In genomic region chr9:21334969-21335632, GRCh38 we compare ENCODE assay signal across 8 cellular contexts. TPM values are rescaled to one million over a fixed set of nuclear protein-coding genes. Genes with fewer than 3 reads are reported as not detected.
DNase-seq lines count a peak whose midpoint lies in the region; ATAC-seq, FAIRE-seq and TF ChIP-seq lines count a peak whose summit lies in the region.

A gene with protein sequence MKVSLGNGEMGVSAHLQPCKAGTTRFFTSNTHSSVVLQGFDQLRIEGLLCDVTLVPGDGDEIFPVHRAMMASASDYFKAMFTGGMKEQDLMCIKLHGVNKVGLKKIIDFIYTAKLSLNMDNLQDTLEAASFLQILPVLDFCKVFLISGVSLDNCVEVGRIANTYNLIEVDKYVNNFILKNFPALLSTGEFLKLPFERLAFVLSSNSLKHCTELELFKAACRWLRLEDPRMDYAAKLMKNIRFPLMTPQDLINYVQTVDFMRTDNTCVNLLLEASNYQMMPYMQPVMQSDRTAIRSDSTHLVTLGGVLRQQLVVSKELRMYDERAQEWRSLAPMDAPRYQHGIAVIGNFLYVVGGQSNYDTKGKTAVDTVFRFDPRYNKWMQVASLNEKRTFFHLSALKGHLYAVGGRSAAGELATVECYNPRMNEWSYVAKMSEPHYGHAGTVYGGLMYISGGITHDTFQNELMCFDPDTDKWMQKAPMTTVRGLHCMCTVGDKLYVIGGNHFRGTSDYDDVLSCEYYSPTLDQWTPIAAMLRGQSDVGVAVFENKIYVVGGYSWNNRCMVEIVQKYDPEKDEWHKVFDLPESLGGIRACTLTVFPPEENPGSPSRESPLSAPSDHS (minus strand): TSS chr9:21335404. CDS start chr9:21334859, 545 bp downstream.

- H3K36me3 ChIP-seq in HUES64 (ENCODE audit: insufficient read depth, low read length) = peaks cover 21% of the 10 kb centered on the region
- H3K36me3 ChIP-seq in PC-3 (ENCODE audit: low read depth, low read length) = 0 out of 2 replicates have a peak, but pooled peaks cover 3% of the 10 kb centered on the region

- H3K36me3 Mint-ChIP-seq in activated T-helper 17 cell treated with anti-CD3 and anti-CD28 coated beads, Interleukin-2, amount 50 U/mL, for 72 hours (ENCODE audit: low read depth) = peaks cover 48% of the 10 kb centered on the region
- H3K36me3 Mint-ChIP-seq in natural killer cell treated with Interleukin-12 subunit alpha and Interleukin-12 subunit beta and Interleukin-15 and Interleukin-18, amount 100 ng/mL, for 72 hours = peaks cover 16% of the 10 kb centered on the region

- DNase-seq in D721Med (ENCODE audit: insufficient read length, low spot score) (peak; percentile 78), PC-3 (peak; percentile 81), fibroblast of pulmonary artery (ENCODE audit: low read depth) (peak; percentile 95)
- DNase-seq in natural killer cell treated with Interleukin-12 subunit alpha and Interleukin-12 subunit beta and Interleukin-15 and Interleukin-18, amount 100 ng/mL, for 72 hours (ENCODE audit: low spot score) = peak; percentile 93
- peak; percentile 87 for DNase-seq in stimulated activated naive CD4-positive, alpha-beta T cell treated with Interleukin-2 at 50 U/mL for 16 hours (lab: John Stamatoyannopoulos, UW)

- H3K27ac ChIP-seq in HUES64 (ENCODE audit: low read depth, low read length) = peak within 1 kb of the TSS; percentile 82
- peak within 1 kb of the TSS; percentile 89 for H3K27ac ChIP-seq in PC-3 (ENCODE audit: low read length)

- H3K9me3 Mint-ChIP-seq in activated T-helper 17 cell treated with anti-CD3 and anti-CD28 coated beads, Interleukin-2, amount 50 U/mL, for 72 hours = no peaks in the 10 kb centered on the region
- H3K9me3 Mint-ChIP-seq in natural killer cell treated with Interleukin-12 subunit alpha and Interleukin-12 subunit beta and Interleukin-15 and Interleukin-18, amount 100 ng/mL, for 72 hours = no peaks in the 10 kb centered on the region

- POLR2A ChIA-PET in PC-3 (lab: Charles Lee; ENCODE audit: unreplicated experiment) = interaction anchor here (0.5 kb wide), 2 partner anchors 119 to 461 kb away, joined by 3 read pairs; no protein-coding TSS in a partner anchor

- intact Hi-C loops in PC-3 (cut with micrococcal nuclease) = no loop called here

- no peaks in the 10 kb centered on the region for H3K27me3 ChIP-seq in HUES64 (ENCODE audit: insufficient read depth, low read length)
- no peaks in the 10 kb centered on the region for H3K27me3 ChIP-seq in PC-3 (ENCODE audit: low read length)

- no peaks in the 10 kb centered on the region for H3F3A ChIP-seq in PC-3 (ENCODE audit: low read length, unreplicated experiment)

- peak within 1 kb of the TSS; percentile 94 for H3K27ac Mint-ChIP-seq in activated T-helper 17 cell treated with anti-CD3 and anti-CD28 coated beads, Interleukin-2, amount 50 U/mL, for 72 hours
- H3K27ac Mint-ChIP-seq in natural killer cell treated with Interleukin-12 subunit alpha and Interleukin-12 subunit beta and Interleukin-15 and Interleukin-18, amount 100 ng/mL, for 72 hours = peak within 1 kb of the TSS; percentile 88 to 91

- no peak for TF ChIP-seq CTCF in D721Med (IDR thresholded peaks at IDR 0.05; ENCODE audit: insufficient read depth, missing control alignments)
- TF ChIP-seq CTCF in PC-3 (conservative IDR thresholded peaks at IDR 0.05; ENCODE audit: low read depth, low read length) = no peak
- TF ChIP-seq CTCF in fibroblast of pulmonary artery (IDR thresholded peaks at IDR 0.05; ENCODE audit: low read length, missing control alignments) = no peak

- H4K20me1 ChIP-seq in PC-3 (ENCODE audit: low read length) = peaks cover 29% of the 10 kb centered on the region; the same call in 1 of the 2 replicates

- TSS peak; percentile 48 for BruUV-seq in PC-3 (replicated peaks; lab: Mats Ljungman, UMichigan)

- H3K9ac ChIP-seq in HUES64 (ENCODE audit: low read depth, low read length) (peak within 1 kb of the TSS; percentile 97), PC-3 (ENCODE audit: low read length) (peak within 1 kb of the TSS; percentile 99)

- no peaks in the 10 kb centered on the region for H3K9me2 ChIP-seq in PC-3 (replicated peaks; ENCODE audit: low read length)

- H3K27me3 Mint-ChIP-seq in activated T-helper 17 cell treated with anti-CD3 and anti-CD28 coated beads, Interleukin-2, amount 50 U/mL, for 72 hours = peaks cover 4% of the 10 kb centered on the region
- H3K27me3 Mint-ChIP-seq in natural killer cell treated with Interleukin-12 subunit alpha and Interleukin-12 subunit beta and Interleukin-15 and Interleukin-18, amount 100 ng/mL, for 72 hours = peaks cover 4 to 16% of the 10 kb centered on the region in 2 donors

- H3K4me1 ChIP-seq in HUES64 (ENCODE audit: insufficient read depth, low read length) (peaks cover 12% of the 10 kb centered on the region; the same call in 1 of the 2 replicates), PC-3 (ENCODE audit: insufficient read depth, low read length) (peaks cover 42% of the 10 kb centered on the region)

- H3K4me1 Mint-ChIP-seq in activated T-helper 17 cell treated with anti-CD3 and anti-CD28 coated beads, Interleukin-2, amount 50 U/mL, for 72 hours = peaks cover 33% of the 10 kb centered on the region
- peaks cover 31 to 49% of the 10 kb centered on the region in 2 donors for H3K4me1 Mint-ChIP-seq in natural killer cell treated with Interleukin-12 subunit alpha and Interleukin-12 subunit beta and Interleukin-15 and Interleukin-18, amount 100 ng/mL, for 72 hours (ENCODE audit: low read depth in 2 of 2)

- CTCF ChIA-PET in PC-3 (lab: Charles Lee) = interaction anchor here (1.0 kb wide), 1 partner anchor 61 kb away, joined by 3 read pairs; no protein-coding TSS in a partner anchor

- H3K9me3 ChIP-seq in HUES64 (ENCODE audit: insufficient read depth, low read depth, low read length) = no peaks in the 10 kb centered on the region
- no peaks in the 10 kb centered on the region for H3K9me3 ChIP-seq in PC-3 (ENCODE audit: low read length)

- peak within 1 kb of the TSS; percentile 94 for H2AFZ ChIP-seq in PC-3 (ENCODE audit: low read length)

- ATAC-seq in GM21447 (IDR thresholded peaks at IDR 0.05; ENCODE audit: unreplicated experiment) = peak; percentile 89
- ATAC-seq in PC-3 = peak; percentile 91
- ATAC-seq in activated T-helper 17 cell treated with anti-CD3 and anti-CD28 coated beads, Interleukin-2, amount 50 U/mL, for 72 hours (replicated peaks) = peak; percentile 91
- ATAC-seq in natural killer cell treated with Interleukin-12 subunit alpha and Interleukin-12 subunit beta and Interleukin-15 and Interleukin-18, amount 100 ng/mL, for 72 hours = peak; percentile 97 to 98

- H3K79me2 ChIP-seq in PC-3 (ENCODE audit: low read length) = peaks cover 50% of the 10 kb centered on the region

- WGBS in HUES64 = under 1% methylated on average over 46 of the region's 46 CpGs

- peak within 1 kb of the TSS; percentile 84 for H3K4me2 ChIP-seq in PC-3 (ENCODE audit: low read length)

- FAIRE-seq in D721Med (lab: Jason Lieb, UNC) = no peak

- H3K4me3 ChIP-seq in HUES64 (ENCODE audit: low read length) (peak within 1 kb of the TSS; percentile 96), PC-3 (ENCODE audit: low read length) (peak within 1 kb of the TSS; percentile 76), fibroblast of pulmonary artery (replicated peaks; ENCODE audit: low read depth, low read length) (peak within 1 kb of the TSS; percentile 81)

- H3K4me3 Mint-ChIP-seq in activated T-helper 17 cell treated with anti-CD3 and anti-CD28 coated beads, Interleukin-2, amount 50 U/mL, for 72 hours = peak within 1 kb of the TSS; percentile 97
- peak within 1 kb of the TSS; percentile 94 for H3K4me3 Mint-ChIP-seq in natural killer cell treated with Interleukin-12 subunit alpha and Interleukin-12 subunit beta and Interleukin-15 and Interleukin-18, amount 100 ng/mL, for 72 hours

RNA-seq across cellular contexts. Expression of the gene that starts here (rescaled TPM):
- polyA plus RNA-seq in HUES64 (2013, experiment 1 of 2) = 14.4 TPM
- 16.5 TPM for polyA plus RNA-seq in HUES64 (2013, experiment 2 of 2)
- 7.5 and 11.2 TPM in 2 replicates for total RNA-seq in PC-3 (2014; rRNA removed)
- total RNA-seq in activated T-helper 17 cell treated with anti-CD3 and anti-CD28 coated beads, Interleukin-2, amount 50 U/mL, for 72 hours = 10 to 100 TPM; 10.5 to 13.7 TPM
- 10 to 100 TPM; 13.3 to 16.6 TPM for total RNA-seq in natural killer cell treated with Interleukin-12 subunit alpha and Interleukin-12 subunit beta and Interleukin-15 and Interleukin-18, amount 100 ng/mL, for 72 hours

Comparison
In these comparisons a context has a peak if more than half of its experiments do, and no peak if none do; other contexts are left out.
1. Peak in every context shown above with its lines: DNase-seq, ATAC-seq, H3K4me3 ChIP-seq and H3K27ac ChIP-seq.